ENCODE assay signal across 17 cellular contexts in genomic region chr20:24859539-24859938, GRCh38.
DNase-seq lines count a peak whose midpoint lies in the region; TF ChIP-seq lines count a peak whose summit lies in the region.
"Had no signal": no experiment of that assay in that cellular context is flagged by ENCODE, and none has a peak within 500 bp of the region (broad histone marks: within the 10 kb centered on the region; RNA-seq: fewer than 3 reads in every experiment).

No MANE protein-coding gene starts in this region.

- peaks cover 1% of the 10 kb centered on the region for H3K9me3 Mint-ChIP-seq in activated naive CD4-positive, alpha-beta T cell treated with anti-CD3 and anti-CD28 coated beads, Interleukin-2, amount 50 U/mL, for 24 hours
- H3K9me3 Mint-ChIP-seq in activated naive CD4-positive, alpha-beta T cell treated with anti-CD3 and anti-CD28 coated beads for 36 hours: peaks cover 13% of the 10 kb centered on the region

- TF ChIP-seq CTCF in osteoblast (IDR thresholded peaks at IDR 0.05; ENCODE audit: extremely low read depth, low read depth, low read length): no peak

- peak overlapping the region; percentile 9 for H3K27ac Mint-ChIP-seq in activated naive CD4-positive, alpha-beta T cell treated with anti-CD3 and anti-CD28 coated beads, Interleukin-2, amount 50 U/mL, for 24 hours
- no peak overlapping the region for H3K27ac Mint-ChIP-seq in activated naive CD4-positive, alpha-beta T cell treated with anti-CD3 and anti-CD28 coated beads for 36 hours
- H3K27ac Mint-ChIP-seq: CD4-positive, alpha-beta T cell; CD8-positive, alpha-beta T cell had no signal

- H3K79me2 ChIP-seq in osteoblast (ENCODE audit: insufficient read depth, low read length): no peaks in the 10 kb centered on the region

- no peak overlapping the region for H3K27ac ChIP-seq in osteoblast (ENCODE audit: low read depth, low read length)
- H3K27ac ChIP-seq: 22Rv1, A549, BLaER1 had no signal

- peaks cover 9% of the 10 kb centered on the region for H3K27me3 Mint-ChIP-seq in activated naive CD4-positive, alpha-beta T cell treated with anti-CD3 and anti-CD28 coated beads, Interleukin-2, amount 50 U/mL, for 24 hours
- H3K27me3 Mint-ChIP-seq in activated naive CD4-positive, alpha-beta T cell treated with anti-CD3 and anti-CD28 coated beads for 36 hours (ENCODE audit: low read depth): peaks cover 15% of the 10 kb centered on the region

- H3K4me2 ChIP-seq in osteoblast (ENCODE audit: insufficient read depth, low read length): no peak overlapping the region
- H3K4me2 ChIP-seq: A549, BLaER1 had no signal

- H4K20me1 ChIP-seq in osteoblast (ENCODE audit: insufficient read depth, low read length): no peaks in the 10 kb centered on the region
- H4K20me1 ChIP-seq: BLaER1 had no signal

- peaks cover 23% of the 10 kb centered on the region for H3K27me3 ChIP-seq in osteoblast (ENCODE audit: insufficient read depth, low read length)
- H3K27me3 ChIP-seq: BE2C, BLaER1 had no signal

- CTCF ChIA-PET in activated naive CD4-positive, alpha-beta T cell treated with anti-CD3 and anti-CD28 coated beads for 36 hours (lab: Charles Lee): no interaction called here

- H3K4me3 ChIP-seq in osteoblast (ENCODE audit: insufficient read depth, low read length): no peak overlapping the region
- H3K4me3 ChIP-seq: A549, BLaER1 had no signal

- intact Hi-C loops in activated naive CD4-positive, alpha-beta T cell treated with anti-CD3 and anti-CD28 coated beads for 36 hours (cut with micrococcal nuclease): no loop called here

- peaks cover 3% of the 10 kb centered on the region for H3K36me3 Mint-ChIP-seq in activated naive CD4-positive, alpha-beta T cell treated with anti-CD3 and anti-CD28 coated beads, Interleukin-2, amount 50 U/mL, for 24 hours
- no peaks in the 10 kb centered on the region for H3K36me3 Mint-ChIP-seq in activated naive CD4-positive, alpha-beta T cell treated with anti-CD3 and anti-CD28 coated beads for 36 hours (ENCODE audit: low read depth)

- H3K4me1 Mint-ChIP-seq in activated naive CD4-positive, alpha-beta T cell treated with anti-CD3 and anti-CD28 coated beads, Interleukin-2, amount 50 U/mL, for 24 hours: no peaks in the 10 kb centered on the region
- peaks cover 6% of the 10 kb centered on the region for H3K4me1 Mint-ChIP-seq in activated naive CD4-positive, alpha-beta T cell treated with anti-CD3 and anti-CD28 coated beads for 36 hours (ENCODE audit: low read depth)

- H3K9me3 ChIP-seq in osteoblast (ENCODE audit: low read depth, low read length): peaks cover 3% of the 10 kb centered on the region
- H3K9me3 ChIP-seq: BE2C had no signal

- no peak overlapping the region for H3K4me3 Mint-ChIP-seq in activated naive CD4-positive, alpha-beta T cell treated with anti-CD3 and anti-CD28 coated beads, Interleukin-2, amount 50 U/mL, for 24 hours
- H3K4me3 Mint-ChIP-seq in activated naive CD4-positive, alpha-beta T cell treated with anti-CD3 and anti-CD28 coated beads for 36 hours: no peak overlapping the region
- H3K4me3 Mint-ChIP-seq: CD4-positive, alpha-beta T cell; CD8-positive, alpha-beta T cell had no signal

- peaks cover 14% of the 10 kb centered on the region for H3K4me1 ChIP-seq in osteoblast (ENCODE audit: insufficient read depth, low read length)
- H3K4me1 ChIP-seq: A549, BE2C, Caco-2 had no signal

- H2AFZ ChIP-seq in osteoblast (ENCODE audit: low read length): no peak overlapping the region

- DNase-seq in activated naive CD4-positive, alpha-beta T cell treated with anti-CD3 and anti-CD28 coated beads for 36 hours: no peak
- peak; percentile 74 for DNase-seq in mesenteric fat pad (ENCODE audit: low spot score)
- DNase-seq in osteoblast (ENCODE audit: insufficient read length, low spot score, missing footprints): peak; percentile 71
- no peak for DNase-seq in activated CD4-positive, CD25-positive, alpha-beta regulatory T cell (lab: John Stamatoyannopoulos, UW)
- DNase-seq in AG08396 (ENCODE audit: low spot score): no peak
- DNase-seq: BE2C; C1 segment of cervical spinal cord; Caco-2; Calu3; CD4-positive, alpha-beta T cell; CD8-positive, alpha-beta T cell; DMS79 treated with DMSO at 0.1 percent for 48 hours; GF-D8 had no signal

- no peaks in the 10 kb centered on the region for H3K36me3 ChIP-seq in osteoblast (ENCODE audit: insufficient read depth, low read length)
- H3K36me3 ChIP-seq: BE2C, BLaER1 had no signal

Comparison
In these comparisons a context has a peak if more than half of its experiments do, and no peak if none do; other contexts are left out.
1. DNase-seq: peak in mesenteric fat pad (single experiment) and osteoblast (single experiment); none in activated naive CD4-positive, alpha-beta T cell treated with anti-CD3 and anti-CD28 coated beads for 36 hours (single experiment), activated CD4-positive, CD25-positive, alpha-beta regulatory T cell (0 of 4) and AG08396 (single experiment).